12 cellular contexts compared by ENCODE assay signal in genomic region chr5:108818613-108819272, GRCh38.
DNase-seq lines count a peak whose midpoint lies in the region; ATAC-seq, FAIRE-seq and TF ChIP-seq lines count a peak whose summit lies in the region.
"Had no signal": no experiment of that assay in that cellular context is flagged by ENCODE, and none has a peak within 500 bp of the region (broad histone marks: within the 10 kb centered on the region; RNA-seq: fewer than 3 reads in every experiment).

No MANE protein-coding gene starts in this region.

- H3K4me3 ChIP-seq in MM.1S (ENCODE audit: low read length), result no peak overlapping the region

- no peak for TF ChIP-seq CTCF in MM.1S (IDR thresholded peaks at IDR 0.05; ENCODE audit: low read length)

- peaks cover 17% of the 10 kb centered on the region for H3K4me1 ChIP-seq in MM.1S (ENCODE audit: low read length)

- CTCF ChIA-PET in activated naive CD4-positive, alpha-beta T cell treated with anti-CD3 and anti-CD28 coated beads for 36 hours (lab: Charles Lee), result interaction anchor here (0.6 kb wide), 1 partner anchor 485 kb away, joined by 3 read pairs; no protein-coding TSS in a partner anchor

- no peaks in the 10 kb centered on the region for H3K79me2 ChIP-seq in MM.1S (ENCODE audit: low read length)

- no peak overlapping the region for H3K4me3 Mint-ChIP-seq in activated naive CD4-positive, alpha-beta T cell treated with anti-CD3 and anti-CD28 coated beads for 36 hours
- H3K4me3 Mint-ChIP-seq: activated naive CD4-positive, alpha-beta T cell treated with anti-CD3 and anti-CD28 coated beads, Interleukin-2, amount 50 U/mL, for 24 hours; IgD-negative memory B cell; naive B cell had no signal

- H3F3A ChIP-seq in MM.1S (ENCODE audit: insufficient read depth, low read length), result no peaks in the 10 kb centered on the region

- H3K36me3 Mint-ChIP-seq in activated naive CD4-positive, alpha-beta T cell treated with anti-CD3 and anti-CD28 coated beads for 36 hours (ENCODE audit: low read depth), result peaks cover 2% of the 10 kb centered on the region

- H3K9me2 ChIP-seq in MM.1S (replicated peaks; ENCODE audit: insufficient read depth, low read length), result no peaks in the 10 kb centered on the region

- no peaks in the 10 kb centered on the region for H3K27me3 Mint-ChIP-seq in activated naive CD4-positive, alpha-beta T cell treated with anti-CD3 and anti-CD28 coated beads for 36 hours (ENCODE audit: low read depth)
- H3K27me3 Mint-ChIP-seq: activated naive CD4-positive, alpha-beta T cell treated with anti-CD3 and anti-CD28 coated beads, Interleukin-2, amount 50 U/mL, for 24 hours; IgD-negative memory B cell; naive B cell had no signal

- peaks cover 5% of the 10 kb centered on the region for H3K9me3 Mint-ChIP-seq in activated naive CD4-positive, alpha-beta T cell treated with anti-CD3 and anti-CD28 coated beads for 36 hours

- H3K36me3 ChIP-seq in MM.1S (replicated peaks; ENCODE audit: insufficient read depth, low read length), result no peaks in the 10 kb centered on the region

- H3K9me3 ChIP-seq in MM.1S (replicated peaks; ENCODE audit: insufficient read depth, low read length), result no peaks in the 10 kb centered on the region

- H3K4me2 ChIP-seq in MM.1S (ENCODE audit: low read depth, low read length), result peak overlapping the region; percentile 23; the same call in 1 of the 2 replicates

- no peak overlapping the region for H3K27ac ChIP-seq in MM.1S (ENCODE audit: low read length)

- no peak for TF ChIP-seq POLR2A in H54 (IDR thresholded peaks at IDR 0.05; ENCODE audit: low read depth, low read length)

- ATAC-seq in GM18520 (IDR thresholded peaks at IDR 0.05; ENCODE audit: unreplicated experiment) (peak; percentile 99), left ventricle myocardium superior (no peak)

- H3K4me1 Mint-ChIP-seq in activated naive CD4-positive, alpha-beta T cell treated with anti-CD3 and anti-CD28 coated beads for 36 hours (ENCODE audit: low read depth), result peaks cover 3% of the 10 kb centered on the region

- peak; percentile 34 for DNase-seq in H54 (ENCODE audit: insufficient read length, low spot score)
- peak; percentile 62 for DNase-seq in MM.1S
- peak; percentile 51 for DNase-seq in hepatic stellate cell (ENCODE audit: low spot score)
- no peak for DNase-seq in left ventricle myocardium superior
- DNase-seq in activated naive CD4-positive, alpha-beta T cell treated with anti-CD3 and anti-CD28 coated beads for 36 hours, result no peak
- no peak for DNase-seq in NCI-H2029 treated with DMSO at 0.1 percent for 48 hours (lab: John Stamatoyannopoulos, UW)
- DNase-seq in NCI-H1092 (lab: John Stamatoyannopoulos, UW), result no peak
- DNase-seq: naive B cell had no signal

- intact Hi-C loops in left ventricle myocardium superior (cut with micrococcal nuclease), result no loop called here
- intact Hi-C loops in activated naive CD4-positive, alpha-beta T cell treated with anti-CD3 and anti-CD28 coated beads for 36 hours (cut with micrococcal nuclease), result loop anchor here (2.0 to 10.0 kb wide), 2 partner anchors 72 to 636 kb away; partner anchors contain the start of gene FER

- FAIRE-seq in H54 (lab: Jason Lieb, UNC), result peak; percentile 69
- FAIRE-seq: urothelium cell line had no signal

- no peak overlapping the region for H2AFZ ChIP-seq in MM.1S (ENCODE audit: low read length)

- no peaks in the 10 kb centered on the region for H4K20me1 ChIP-seq in MM.1S (ENCODE audit: insufficient read depth, low read length)

- no peak overlapping the region for H3K27ac Mint-ChIP-seq in activated naive CD4-positive, alpha-beta T cell treated with anti-CD3 and anti-CD28 coated beads for 36 hours
- H3K27ac Mint-ChIP-seq: activated naive CD4-positive, alpha-beta T cell treated with anti-CD3 and anti-CD28 coated beads, Interleukin-2, amount 50 U/mL, for 24 hours; IgD-negative memory B cell had no signal

- H3K27me3 ChIP-seq in MM.1S (replicated peaks; ENCODE audit: insufficient read depth, low read length), result no peaks in the 10 kb centered on the region

- H3K9ac ChIP-seq in MM.1S (ENCODE audit: low read length), result no peak overlapping the region

Comparison
In these comparisons a context has a peak if more than half of its experiments do, and no peak if none do; other contexts are left out.
1. DNase-seq: peak in H54 (single experiment), MM.1S (single experiment) and hepatic stellate cell (single experiment); none in left ventricle myocardium superior (single experiment), activated naive CD4-positive, alpha-beta T cell treated with anti-CD3 and anti-CD28 coated beads for 36 hours (single experiment), NCI-H2029 treated with DMSO at 0.1 percent for 48 hours (single experiment) and NCI-H1092 (single experiment).